11 cellular contexts compared by ENCODE assay signal in genomic region chr6:15880262-15880973, GRCh38.
DNase-seq lines count a peak whose midpoint lies in the region; ATAC-seq, FAIRE-seq and TF ChIP-seq lines count a peak whose summit lies in the region.
"Had no signal": no experiment of that assay in that cellular context is flagged by ENCODE, and none has a peak within 500 bp of the region (broad histone marks: within the 10 kb centered on the region; RNA-seq: fewer than 3 reads in every experiment).

No MANE protein-coding gene starts in this region.

- H3K9me3 ChIP-seq in HEK293 (ENCODE audit: control insufficient read depth, insufficient read depth, low read depth, low read length) (no peaks in the 10 kb centered on the region), GM12878 (replicated peaks; ENCODE audit: control insufficient read depth, insufficient read depth, low read length) (no peaks in the 10 kb centered on the region; the same call in 1 of the 3 replicates), Peyer's patch (no peaks in the 10 kb centered on the region), H9 (ENCODE audit: control insufficient read depth, low read depth, low read length) (no peaks in the 10 kb centered on the region)
- H3K9me3 ChIP-seq: body of pancreas, thyroid gland had no signal

- no peaks in the 10 kb centered on the region for H3K36me3 Mint-ChIP-seq in activated CD8-positive, alpha-beta T cell treated with anti-CD3 and anti-CD28 coated beads for 36 hours (ENCODE audit: low read depth)
- H3K36me3 Mint-ChIP-seq in activated CD8-positive, alpha-beta T cell treated with anti-CD3 and anti-CD28 coated beads, Interleukin-2, amount 10 ng/mL, durations not matched to agents 7 days and 5 days (ENCODE audit: low read depth) = no peaks in the 10 kb centered on the region
- H3K36me3 Mint-ChIP-seq in stimulated activated memory B cell treated with anti-CD40 and anti-IgM and Interleukin-4, amounts not matched to agents 10 μg/mL and 1 μg/mL and 100 μg/mL, for 72 hours = peaks cover 1% of the 10 kb centered on the region
- H3K36me3 Mint-ChIP-seq in H9 (ENCODE audit: insufficient read depth in 1 of 3, low read depth in 3 of 3) = no peaks in the 10 kb centered on the region

- no peak for FAIRE-seq in GM12878 (lab: Jason Lieb, UNC)

- H3K4me3 ChIP-seq in HEK293 (ENCODE audit: low read depth, low read length) (no peak overlapping the region), GM12878 (no peak overlapping the region), Peyer's patch (no peak overlapping the region)
- H3K4me3 ChIP-seq: body of pancreas, lung, thyroid gland had no signal

- H3T11ph ChIP-seq in H9 (ENCODE audit: low read length) = no peak overlapping the region

- H4K8ac ChIP-seq in H9 (replicated peaks; ENCODE audit: insufficient read length, low read depth, low read length) = no peak overlapping the region

- H4K5ac ChIP-seq in H9 (ENCODE audit: insufficient read length, low read depth, low read length) = no peak overlapping the region

- H4K91ac ChIP-seq in H9 (ENCODE audit: insufficient read length, low read depth, low read length) = no peak overlapping the region

- peak overlapping the region; percentile 22; the same call in 1 of the 2 replicates for H3K27ac ChIP-seq in HEK293 (ENCODE audit: extremely low read depth, low read depth, low read length)
- peak overlapping the region; percentile 61 for H3K27ac ChIP-seq in GM12878 (ENCODE audit: control insufficient read depth, insufficient read depth)
- peak overlapping the region in 1 of 4 donors; percentile 16 for H3K27ac ChIP-seq in Peyer's patch
- H3K27ac ChIP-seq in H9 (ENCODE audit: insufficient read length, low read depth, low read length) = no peak overlapping the region
- H3K27ac ChIP-seq: body of pancreas had no signal

- no peak for ATAC-seq in activated CD8-positive, alpha-beta T cell treated with anti-CD3 and anti-CD28 coated beads for 36 hours
- no peak for ATAC-seq in activated CD8-positive, alpha-beta T cell treated with anti-CD3 and anti-CD28 coated beads, Interleukin-2, amount 10 ng/mL, durations not matched to agents 7 days and 5 days
- ATAC-seq in GM12878 = no peak
- no peak for ATAC-seq in stimulated activated memory B cell treated with anti-CD40 and anti-IgM and Interleukin-4, amounts not matched to agents 10 μg/mL and 1 μg/mL and 100 μg/mL, for 72 hours
- ATAC-seq: body of pancreas had no signal

- CTCF ChIA-PET in activated CD8-positive, alpha-beta T cell treated with anti-CD3 and anti-CD28 coated beads for 36 hours (lab: Charles Lee) = interaction anchor here (0.6 to 1.7 kb wide), 5 partner anchors 13 to 303 kb away, joined by 3 to 4 read pairs (median 4); no protein-coding TSS in a partner anchor
- CTCF ChIA-PET in activated CD8-positive, alpha-beta T cell treated with anti-CD3 and anti-CD28 coated beads, Interleukin-2, amount 10 ng/mL, durations not matched to agents 7 days and 5 days (lab: Charles Lee) = interaction anchor here (0.9 to 1.7 kb wide), 5 partner anchors 12 to 302 kb away, joined by 3 read pairs; no protein-coding TSS in a partner anchor
- CTCF ChIA-PET in HEK293 (lab: Yijun Ruan, JAX) (interaction anchor here (0.6 to 2.6 kb wide), 13 partner anchors 8 to 389 kb away, joined by 3 to 9 read pairs (median 4); partner anchors contain the start of gene MYLIP), GM12878 (lab: Yijun Ruan, JAX) (interaction anchor here (0.6 to 3.1 kb wide), 19 partner anchors 10 to 326 kb away, joined by 3 to 21 read pairs (median 3); partner anchors contain the start of gene MYLIP)

- H2BK120ac ChIP-seq in H9 (ENCODE audit: low read depth, low read length, poor library complexity, severe bottlenecking) = no peak overlapping the region

- H3K9me3 Mint-ChIP-seq in activated CD8-positive, alpha-beta T cell treated with anti-CD3 and anti-CD28 coated beads for 36 hours = no peaks in the 10 kb centered on the region
- H3K9me3 Mint-ChIP-seq in activated CD8-positive, alpha-beta T cell treated with anti-CD3 and anti-CD28 coated beads, Interleukin-2, amount 10 ng/mL, durations not matched to agents 7 days and 5 days (ENCODE audit: insufficient read depth) = no peaks in the 10 kb centered on the region
- peaks cover 1% of the 10 kb centered on the region for H3K9me3 Mint-ChIP-seq in stimulated activated memory B cell treated with anti-CD40 and anti-IgM and Interleukin-4, amounts not matched to agents 10 μg/mL and 1 μg/mL and 100 μg/mL, for 72 hours
- no peaks in the 10 kb centered on the region for H3K9me3 Mint-ChIP-seq in H9

- 0 out of 4 replicates have a peak, but pooled peaks of 1 of the 2 experiments have one; percentile 7 for TF ChIP-seq EP300 in GM12878 (IDR thresholded peaks at IDR 0.05; ENCODE audit: borderline replicate concordance in 1 of 2, control insufficient read depth in 1 of 2, low read depth in 2 of 2, low read length in 2 of 2)

- no peak overlapping the region for H3K56ac ChIP-seq in H9 (ENCODE audit: insufficient read length, low read depth, low read length)

- H3K4me1 ChIP-seq in HEK293 (ENCODE audit: control insufficient read depth, insufficient read depth, low read length) (peaks cover 12% of the 10 kb centered on the region), GM12878 (ENCODE audit: control insufficient read depth, insufficient read depth, low read length) (peaks cover 18% of the 10 kb centered on the region), Peyer's patch (peaks cover 0 to 11% (median 3%) of the 10 kb centered on the region in 4 donors), H9 (ENCODE audit: insufficient read depth, low read length) (no peaks in the 10 kb centered on the region)
- H3K4me1 ChIP-seq: body of pancreas had no signal

- no peaks in the 10 kb centered on the region for H3K23me2 ChIP-seq in H9 (ENCODE audit: insufficient read length, low read depth, low read length, poor library complexity, severe bottlenecking)

- 25% methylated on average over 4 of the region's 4 CpGs for WGBS in GM12878 (ENCODE audit: insufficient coverage, insufficient replicate concordance, low lambda C conversion rate, missing lambda C conversion rate)
- WGBS in H9 (ENCODE audit: extremely low coverage, insufficient read length, low lambda C conversion rate) = no CpG with 5 or more reads among the region's 4 CpGs

- no peak overlapping the region for H2BK15ac ChIP-seq in H9 (ENCODE audit: low read depth, low read length)

- H2BK12ac ChIP-seq in H9 (ENCODE audit: insufficient read length, low read depth, low read length) = no peak overlapping the region

- no peak overlapping the region for H2BK20ac ChIP-seq in H9 (ENCODE audit: low read depth, low read length, poor library complexity, severe bottlenecking)

- H3K4me1 Mint-ChIP-seq in activated CD8-positive, alpha-beta T cell treated with anti-CD3 and anti-CD28 coated beads for 36 hours (ENCODE audit: low read depth) = peaks cover 19% of the 10 kb centered on the region
- H3K4me1 Mint-ChIP-seq in activated CD8-positive, alpha-beta T cell treated with anti-CD3 and anti-CD28 coated beads, Interleukin-2, amount 10 ng/mL, durations not matched to agents 7 days and 5 days (ENCODE audit: low read depth) = peaks cover 18% of the 10 kb centered on the region
- peaks cover 46% of the 10 kb centered on the region for H3K4me1 Mint-ChIP-seq in stimulated activated memory B cell treated with anti-CD40 and anti-IgM and Interleukin-4, amounts not matched to agents 10 μg/mL and 1 μg/mL and 100 μg/mL, for 72 hours
- H3K4me1 Mint-ChIP-seq in H9 = no peaks in the 10 kb centered on the region

- SMC1A ChIA-PET in GM12878 (lab: Charles Lee; ENCODE audit: uncharacterized antibody, unreplicated experiment) = interaction anchor here (0.6 to 9.2 kb wide), 26 partner anchors 10 to 325 kb away, joined by 3 to 183 read pairs (median 5); partner anchors contain the start of gene MYLIP

- H3K14ac ChIP-seq in H9 (ENCODE audit: insufficient read depth, low read length) = no peak overlapping the region

- H3K4ac ChIP-seq in H9 (ENCODE audit: low read depth, low read length) = no peak overlapping the region

- POLR2A ChIA-PET in activated CD8-positive, alpha-beta T cell treated with anti-CD3 and anti-CD28 coated beads for 36 hours (lab: Charles Lee) = interaction anchor here (1.1 to 1.2 kb wide), 2 partner anchors 12 to 70 kb away, joined by 3 read pairs; no protein-coding TSS in a partner anchor
- POLR2A ChIA-PET in activated CD8-positive, alpha-beta T cell treated with anti-CD3 and anti-CD28 coated beads, Interleukin-2, amount 10 ng/mL, durations not matched to agents 7 days and 5 days (lab: Charles Lee) = no interaction called here
- POLR2A ChIA-PET in HEK293 (lab: Yijun Ruan, JAX) = interaction anchor here (0.6 to 0.8 kb wide), 2 partner anchors 111 to 249 kb away, joined by 3 to 5 read pairs; partner anchors contain the start of gene MYLIP
- POLR2A ChIA-PET in GM12878 (lab: Charles Lee) = interaction anchor here (0.8 to 2.5 kb wide), 10 partner anchors 13 to 287 kb away, joined by 3 to 11 read pairs (median 3); no protein-coding TSS in a partner anchor

- TF ChIP-seq RAD21 in GM12878 (IDR thresholded peaks at IDR 0.05; ENCODE audit: insufficient read depth, low read depth, low read length) = no peak

- no peak overlapping the region for H2AK5ac ChIP-seq in H9 (ENCODE audit: insufficient read length, low read length)

- H3K4me2 ChIP-seq in GM12878 (ENCODE audit: control insufficient read depth, insufficient read depth) (peak overlapping the region; percentile 19), H9 (ENCODE audit: insufficient read depth, insufficient read length, low read length) (no peak overlapping the region)

- H3K27me3 ChIP-seq in GM12878 (replicated peaks in 1 of 2; ENCODE audit: control insufficient read depth in 2 of 2, insufficient read depth in 2 of 2, low read length in 1 of 2) (no peaks in the 10 kb centered on the region), Peyer's patch (no peaks in the 10 kb centered on the region), H9 (ENCODE audit: insufficient read depth, low read length) (no peaks in the 10 kb centered on the region)
- H3K27me3 ChIP-seq: body of pancreas, thyroid gland had no signal

- RAD21 ChIA-PET in GM12878 (lab: Charles Lee; ENCODE audit: unreplicated experiment) = interaction anchor here (0.7 to 6.2 kb wide), 19 partner anchors 10 to 325 kb away, joined by 3 to 134 read pairs (median 4); partner anchors contain the start of gene MYLIP

- H3K36me3 ChIP-seq in HEK293 (ENCODE audit: control insufficient read depth in 2 of 2, insufficient read depth in 1 of 2, low read length in 2 of 2) (no peaks in the 10 kb centered on the region), GM12878 (ENCODE audit: control insufficient read depth in 2 of 2, insufficient read depth in 2 of 2, low read length in 1 of 2) (no peaks in the 10 kb centered on the region), Peyer's patch (no peaks in the 10 kb centered on the region)
- H3K36me3 ChIP-seq: thyroid gland had no signal

- no peaks in the 10 kb centered on the region for H3K79me2 ChIP-seq in GM12878 (ENCODE audit: control insufficient read depth, insufficient read depth, low read length)
- no peaks in the 10 kb centered on the region for H3K79me2 ChIP-seq in H9 (ENCODE audit: insufficient read depth, low read length)

- H2AFZ ChIP-seq in GM12878 (ENCODE audit: control insufficient read depth, low read depth, low read length) (peak overlapping the region; percentile 88), H9 (ENCODE audit: low read length) (no peak overlapping the region)

- no peak overlapping the region for H3K4me3 Mint-ChIP-seq in activated CD8-positive, alpha-beta T cell treated with anti-CD3 and anti-CD28 coated beads for 36 hours
- H3K4me3 Mint-ChIP-seq in activated CD8-positive, alpha-beta T cell treated with anti-CD3 and anti-CD28 coated beads, Interleukin-2, amount 10 ng/mL, durations not matched to agents 7 days and 5 days = no peak overlapping the region
- H3K4me3 Mint-ChIP-seq in stimulated activated memory B cell treated with anti-CD40 and anti-IgM and Interleukin-4, amounts not matched to agents 10 μg/mL and 1 μg/mL and 100 μg/mL, for 72 hours = peak overlapping the region; percentile 27
- H3K4me3 Mint-ChIP-seq in H9 = no peak overlapping the region

- H3K27ac Mint-ChIP-seq in activated CD8-positive, alpha-beta T cell treated with anti-CD3 and anti-CD28 coated beads for 36 hours = peak overlapping the region; percentile 61
- no peak overlapping the region for H3K27ac Mint-ChIP-seq in activated CD8-positive, alpha-beta T cell treated with anti-CD3 and anti-CD28 coated beads, Interleukin-2, amount 10 ng/mL, durations not matched to agents 7 days and 5 days
- peak overlapping the region; percentile 76 for H3K27ac Mint-ChIP-seq in stimulated activated memory B cell treated with anti-CD40 and anti-IgM and Interleukin-4, amounts not matched to agents 10 μg/mL and 1 μg/mL and 100 μg/mL, for 72 hours
- no peak overlapping the region for H3K27ac Mint-ChIP-seq in H9

- no peak for TF ChIP-seq CTCF in activated CD8-positive, alpha-beta T cell treated with anti-CD3 and anti-CD28 coated beads for 36 hours (IDR thresholded peaks at IDR 0.05)
- TF ChIP-seq CTCF in HEK293 (tag by site-specific recombination; IDR thresholded peaks at IDR 0.05) (no peak), GM12878 (IDR thresholded peaks at IDR 0.05 in 2 of 3, conservative IDR thresholded peaks at IDR 0.05 in 1 of 3; ENCODE audit: control insufficient read depth in 2 of 3, extremely low read depth in 1 of 3, insufficient read depth in 1 of 3, low read depth in 3 of 3, low read length in 3 of 3) (no peak), Peyer's patch (IDR thresholded peaks at IDR 0.05) (no peak), H9 (conservative IDR thresholded peaks at IDR 0.05) (no peak)

- TF ChIP-seq POLR2A in GM12878 (IDR thresholded peaks at IDR 0.05; ENCODE audit: low read depth, low read length) (no peak), Peyer's patch (IDR thresholded peaks at IDR 0.05) (no peak)

- intact Hi-C loops in activated CD8-positive, alpha-beta T cell treated with anti-CD3 and anti-CD28 coated beads for 36 hours (cut with micrococcal nuclease) = no loop called here
- intact Hi-C loops in GM12878 (cut with micrococcal nuclease; ENCODE audit: unreplicated experiment) = loop anchor here (1.0 kb wide), 1 partner anchor 21 kb away; no protein-coding TSS in a partner anchor

- H3K23ac ChIP-seq in H9 (ENCODE audit: insufficient read length, low read depth, low read length) = no peak overlapping the region

- in situ Hi-C loops in GM12878 (cut with MboI) = no loop called here

- H3K79me1 ChIP-seq in H9 (ENCODE audit: insufficient read depth, low read depth, low read length, poor library complexity, severe bottlenecking) = no peaks in the 10 kb centered on the region

- DNase-seq in activated CD8-positive, alpha-beta T cell treated with anti-CD3 and anti-CD28 coated beads for 36 hours = no peak
- DNase-seq in activated CD8-positive, alpha-beta T cell treated with anti-CD3 and anti-CD28 coated beads, Interleukin-2, amount 10 ng/mL, durations not matched to agents 7 days and 5 days = no peak
- DNase-seq in GM12878 (ENCODE audit: low read depth, low spot score) (no peak), Peyer's patch (no peak), H9 (no peak), LoVo (ENCODE audit: low spot score) (no peak)

- H4K20me1 ChIP-seq in GM12878 (ENCODE audit: control insufficient read depth, insufficient read depth) = no peaks in the 10 kb centered on the region
- no peaks in the 10 kb centered on the region for H4K20me1 ChIP-seq in H9 (ENCODE audit: control insufficient read depth, insufficient read depth, insufficient read length)

- H3K9ac ChIP-seq in GM12878 (ENCODE audit: control insufficient read depth, insufficient read depth, low read length) (peak overlapping the region; percentile 37), H9 (ENCODE audit: extremely low read depth, insufficient read length, low read length) (no peak overlapping the region)

- no peak overlapping the region for H3K18ac ChIP-seq in H9 (ENCODE audit: insufficient read length, low read depth, low read length)

- no peak overlapping the region for H2BK5ac ChIP-seq in H9 (ENCODE audit: insufficient read length, low read length)

- no TSS peak for BruUV-seq in GM12878 (replicated peaks; lab: Mats Ljungman, UMichigan)

- H3K27me3 Mint-ChIP-seq in activated CD8-positive, alpha-beta T cell treated with anti-CD3 and anti-CD28 coated beads for 36 hours = peaks cover 6% of the 10 kb centered on the region
- peaks cover 5% of the 10 kb centered on the region for H3K27me3 Mint-ChIP-seq in activated CD8-positive, alpha-beta T cell treated with anti-CD3 and anti-CD28 coated beads, Interleukin-2, amount 10 ng/mL, durations not matched to agents 7 days and 5 days (ENCODE audit: low read depth)
- no peaks in the 10 kb centered on the region for H3K27me3 Mint-ChIP-seq in stimulated activated memory B cell treated with anti-CD40 and anti-IgM and Interleukin-4, amounts not matched to agents 10 μg/mL and 1 μg/mL and 100 μg/mL, for 72 hours
- peaks cover 5% of the 10 kb centered on the region for H3K27me3 Mint-ChIP-seq in H9 (ENCODE audit: low read depth)

Comparison
In these comparisons a context has a peak if more than half of its experiments do, and no peak if none do; other contexts are left out.
1. H3K27ac Mint-ChIP-seq: peak in activated CD8-positive, alpha-beta T cell treated with anti-CD3 and anti-CD28 coated beads for 36 hours (single experiment) and stimulated activated memory B cell treated with anti-CD40 and anti-IgM and Interleukin-4, amounts not matched to agents 10 μg/mL and 1 μg/mL and 100 μg/mL, for 72 hours (single experiment); none in activated CD8-positive, alpha-beta T cell treated with anti-CD3 and anti-CD28 coated beads, Interleukin-2, amount 10 ng/mL, durations not matched to agents 7 days and 5 days (single experiment) and H9 (0 of 3).